In the genomic region with DNA sequence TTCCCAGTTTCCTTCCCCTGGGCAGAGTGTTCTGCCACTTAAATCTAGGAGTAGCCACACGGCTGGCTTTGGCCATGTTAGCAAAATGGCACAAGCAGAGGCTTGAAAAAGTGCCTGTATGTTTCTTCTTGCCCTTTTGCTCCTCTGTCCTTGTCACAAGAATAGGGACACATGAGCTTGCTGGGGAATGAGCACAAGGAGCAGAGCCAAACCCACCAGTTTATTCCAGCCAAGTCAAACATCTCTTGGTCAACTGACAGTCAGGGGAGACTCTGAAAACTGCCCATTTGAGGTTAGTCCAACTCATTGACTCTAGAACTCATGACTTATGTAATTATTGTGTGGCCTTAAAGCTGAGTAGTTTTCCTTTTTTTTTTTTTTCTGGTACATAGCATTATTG, we compare ENCODE assay signal across 33 cellular contexts.
"Had no signal": no experiment of that assay in that cellular context is flagged by ENCODE, and none has a peak within 500 bp of the region (broad histone marks: within the 10 kb centered on the region; RNA-seq: fewer than 3 reads in every experiment).

No MANE protein-coding gene starts in this region.

- ATAC-seq: activated naive CD4-positive, alpha-beta T cell treated with anti-CD3 and anti-CD28 coated beads, Interleukin-2, amount 50 U/mL, for 72 hours; activated T-cell treated with anti-CD3 and anti-CD28 coated beads, Interleukin-2, amount 50 U/mL, for 4 hours; K562; PC-3; Right ventricle myocardium inferior had no signal

- H3K4me3 ChIP-seq: adrenal gland, K562, Peyer's patch had no signal

- H3K4me1 ChIP-seq: adrenal gland, Peyer's patch had no signal

- DNase-seq: activated B cell treated with CpG ODN at 0.5 μM for 24 hours; activated CD4-positive, alpha-beta memory T cell treated with anti-CD3 and anti-CD28 coated beads for 36 hours; activated CD4-positive, alpha-beta T cell treated with anti-CD3 and anti-CD28 coated beads for 4 hours; activated CD4-positive, alpha-beta T cell treated with anti-CD3 and anti-CD28 coated beads, Interleukin-2, amount 50 U/mL, for 1 hour; activated CD4-positive, CD25-positive, alpha-beta regulatory T cell treated with anti-CD3 and anti-CD28 coated beads, Interleukin-2, amount 50 U/mL, for 72 hours; activated CD8-positive, alpha-beta memory T cell treated with anti-CD3 and anti-CD28 coated beads, Interleukin-2, amount 50 U/mL, for 4 hours; activated gamma-delta T cell treated with Interleukin-2 at 50 U/mL for 16 hours; activated naive CD4-positive, alpha-beta T cell treated with anti-CD3 and anti-CD28 coated beads for 36 hours; activated T-cell treated with anti-CD3 and anti-CD28 coated beads for 4 hours; activated T-cell treated with anti-CD3 and anti-CD28 coated beads, Interleukin-2, amount 50 U/mL, for 4 hours; adrenal gland; brain microvascular endothelial cell; NCI-H1105; NCI-H1417 treated with DMSO at 0.1 percent for 48 hours; NCI-H187 treated with DMSO at 0.1 percent for 48 hours; NCI-H2081; NCI-H2171 treated with DMSO at 0.1 percent for 48 hours; NCI-H2227 treated with DMSO at 0.1 percent for 48 hours; NCI-H510A treated with DMSO at 0.1 percent for 48 hours; NCI-H526 treated with DMSO at 0.1 percent for 48 hours; NCI-H774; PC-3; Peyer's patch; SIG-M5; SW 1271; T-helper 1 cell; T-helper 2 cell; T-helper 9 cell had no signal

- H3K9me3 ChIP-seq: Peyer's patch had no signal

- H3K36me3 ChIP-seq: adrenal gland, brain microvascular endothelial cell, Peyer's patch had no signal

- H3K27me3 ChIP-seq: adrenal gland, brain microvascular endothelial cell, Peyer's patch had no signal

- H3K27ac ChIP-seq: adrenal gland, brain microvascular endothelial cell, Peyer's patch, RWPE1, VCaP had no signal
